13 cellular contexts compared by ENCODE assay signal in the genomic region with DNA sequence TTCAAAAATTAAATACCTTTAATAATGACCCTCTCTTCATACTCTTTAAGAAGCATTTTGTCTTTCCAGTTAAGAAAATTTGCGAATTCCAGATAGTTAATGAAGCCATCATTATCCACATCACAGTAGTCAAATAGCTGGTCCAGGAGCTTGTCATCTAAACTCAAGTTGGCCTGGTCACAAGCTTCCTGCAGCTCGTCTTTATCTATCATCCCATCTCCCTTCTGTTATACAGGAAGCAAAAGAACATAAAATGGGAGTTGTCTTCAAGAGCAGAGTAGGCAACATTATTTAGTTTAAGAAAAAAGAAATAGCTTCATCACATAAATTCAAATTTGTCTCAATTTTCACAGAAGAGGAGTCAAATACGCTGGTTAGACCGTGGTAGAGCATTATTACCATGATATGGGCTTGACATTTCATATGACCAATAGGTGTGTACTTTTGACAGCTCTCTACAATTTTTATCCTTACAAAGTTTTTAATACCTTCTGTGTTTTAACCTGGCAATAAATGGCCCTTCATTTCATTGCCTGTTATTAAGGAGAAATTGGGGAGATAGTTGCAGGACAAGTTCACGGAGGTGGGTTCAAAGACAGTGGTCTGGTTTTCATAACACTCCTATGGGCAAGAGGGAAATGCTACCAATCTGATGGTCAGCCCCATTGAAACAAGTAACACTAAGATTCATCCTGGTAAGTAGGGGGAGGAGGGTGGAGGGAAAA. TPM values are rescaled to one million over a fixed set of nuclear protein-coding genes. Genes with fewer than 3 reads are reported as not detected.
DNase-seq lines count a peak whose midpoint lies in the region; ATAC-seq, FAIRE-seq and TF ChIP-seq lines count a peak whose summit lies in the region.
"Had no signal": no experiment of that assay in that cellular context is flagged by ENCODE, and none has a peak within 500 bp of the region (broad histone marks: within the 10 kb centered on the region; RNA-seq: fewer than 3 reads in every experiment).

No MANE protein-coding gene starts in this region.

- WGBS in right lobe of liver (ENCODE audit: insufficient coverage, low coverage, low lambda C conversion rate, missing lambda C conversion rate) = 84% methylated on average over 5 of the region's 5 CpGs

- TF ChIP-seq CTCF in HEK293 (tag by site-specific recombination; IDR thresholded peaks at IDR 0.05) (no peak), breast epithelium (IDR thresholded peaks at IDR 0.05) (no peak), right lobe of liver (IDR thresholded peaks at IDR 0.05) (no peak)

- POLR2A ChIA-PET in HEK293 (lab: Yijun Ruan, JAX) = no interaction called here

- FAIRE-seq in HTR-8/SVneo (lab: Jason Lieb, UNC) = no peak
- FAIRE-seq: GM12891 had no signal

- CTCF ChIA-PET in HEK293 (lab: Yijun Ruan, JAX) = interaction anchor here (0.5 to 1.6 kb wide), 7 partner anchors 9 to 772 kb away, joined by 3 to 6 read pairs (median 3); a partner anchor contains a TSS

- ATAC-seq in right lobe of liver = no peak

- H3K9ac ChIP-seq in stomach smooth muscle (ENCODE audit: low read length in 2 of 2) = no peak overlapping the region

- H3K4me3 ChIP-seq in HEK293 (ENCODE audit: low read depth, low read length) (no peak overlapping the region), breast epithelium (peak overlapping the region in 1 of 3 donors; percentile 52), stomach smooth muscle (ENCODE audit: low read length in 2 of 2) (peak overlapping the region; percentile 12 to 24), right lobe of liver (no peak overlapping the region)
- H3K4me3 ChIP-seq: pancreas had no signal

- H3K27ac ChIP-seq in HEK293 (ENCODE audit: extremely low read depth, low read depth, low read length) (peak overlapping the region; percentile 59), breast epithelium (peak overlapping the region; percentile 42 to 59), stomach smooth muscle (ENCODE audit: low read length) (peak overlapping the region; percentile 41), right lobe of liver (no peak overlapping the region)

- H3K36me3 ChIP-seq in HEK293 (ENCODE audit: control insufficient read depth in 2 of 2, insufficient read depth in 1 of 2, low read length in 2 of 2) (no peaks in the 10 kb centered on the region), breast epithelium (no peaks in the 10 kb centered on the region), stomach smooth muscle (ENCODE audit: control insufficient read depth in 2 of 2, insufficient read depth in 2 of 2, low read length in 2 of 2) (no peaks in the 10 kb centered on the region), right lobe of liver (no peaks in the 10 kb centered on the region)
- H3K36me3 ChIP-seq: pancreas had no signal

- no peaks in the 10 kb centered on the region for H3K9me3 ChIP-seq in HEK293 (ENCODE audit: control insufficient read depth, insufficient read depth, low read depth, low read length)
- H3K9me3 ChIP-seq in breast epithelium = no peaks in the 10 kb centered on the region
- H3K9me3 ChIP-seq in stomach smooth muscle (ENCODE audit: control insufficient read depth in 2 of 2, low read length in 2 of 2) = no peaks in the 10 kb centered on the region
- H3K9me3 ChIP-seq in right lobe of liver = no peaks in the 10 kb centered on the region
- H3K9me3 ChIP-seq: pancreas had no signal

- no peaks in the 10 kb centered on the region for H3K27me3 ChIP-seq in breast epithelium
- H3K27me3 ChIP-seq in stomach smooth muscle (ENCODE audit: control insufficient read depth in 1 of 2, insufficient read depth in 2 of 2, low read length in 2 of 2) = no peaks in the 10 kb centered on the region
- no peaks in the 10 kb centered on the region for H3K27me3 ChIP-seq in right lobe of liver
- H3K27me3 ChIP-seq: pancreas had no signal

- intact Hi-C loops in breast epithelium (cut with DNase I; ENCODE audit: low total_unique reads) (no loop called here), right lobe of liver (cut with DNase I) (no loop called here)

- TF ChIP-seq POLR2A in breast epithelium (IDR thresholded peaks at IDR 0.05) = no peak
- no peak for TF ChIP-seq POLR2A in right lobe of liver (IDR thresholded peaks at IDR 0.05)

- DNase-seq in breast epithelium (ENCODE audit: low spot score in 2 of 2) (no peak), kidney tubule cell (ENCODE audit: low spot score) (peak; percentile 19), right lobe of liver (no peak), NCI-H774 (lab: John Stamatoyannopoulos, UW) (no peak), HTR-8/SVneo (ENCODE audit: insufficient read length, low spot score) (no peak), amniotic stem cell (lab: John Stamatoyannopoulos, UW) (no peak)
- DNase-seq: effector CD4-positive, alpha-beta T cell; immature natural killer cell; NCI-H1694 had no signal

- H3K4me1 ChIP-seq in HEK293 (ENCODE audit: control insufficient read depth, insufficient read depth, low read length) (peaks cover 11% of the 10 kb centered on the region), breast epithelium (no peaks in the 10 kb centered on the region), stomach smooth muscle (ENCODE audit: control insufficient read depth, insufficient read depth, low read length) (peaks cover 9% of the 10 kb centered on the region), right lobe of liver (no peaks in the 10 kb centered on the region)
- H3K4me1 ChIP-seq: pancreas had no signal

TF ChIP-seq in HEK293, 187 proteins besides CTCF, POLR2A, EP300 and RAD21:
- TF ChIP-seq ZNF324 (tag by site-specific recombination; IDR thresholded peaks at IDR 0.05) (no peak), ZNF621 (tag by site-specific recombination; IDR thresholded peaks at IDR 0.05) (no peak), ZNF175 (tag by site-specific recombination; IDR thresholded peaks at IDR 0.05) (no peak), ZNF112 (tag by site-specific recombination; IDR thresholded peaks at IDR 0.05) (no peak), SALL2 (tag by site-specific recombination; IDR thresholded peaks at IDR 0.05; ENCODE audit: borderline replicate concordance) (no peak), ZNF561 (tag by site-specific recombination; IDR thresholded peaks at IDR 0.05; ENCODE audit: borderline replicate concordance) (no peak), MYNN (tag by site-specific recombination; IDR thresholded peaks at IDR 0.05; ENCODE audit: borderline replicate concordance) (no peak), ZNF248 (tag by site-specific recombination; IDR thresholded peaks at IDR 0.05) (no peak), ZNF623 (tag by site-specific recombination; IDR thresholded peaks at IDR 0.05) (no peak), ZNF560 (tag by site-specific recombination; IDR thresholded peaks at IDR 0.05; ENCODE audit: borderline replicate concordance) (no peak), ZNF138 (tag by site-specific recombination; IDR thresholded peaks at IDR 0.05; ENCODE audit: borderline replicate concordance) (no peak), ZSCAN23 (tag by site-specific recombination; IDR thresholded peaks at IDR 0.05) (no peak), ZNF654 (tag by site-specific recombination; IDR thresholded peaks at IDR 0.05; ENCODE audit: low read depth) (no peak), ZNF544 (tag by site-specific recombination; IDR thresholded peaks at IDR 0.05) (no peak), ZNF670 (tag by site-specific recombination; IDR thresholded peaks at IDR 0.05; ENCODE audit: low read depth) (no peak), KLF9 (tag by site-specific recombination; IDR thresholded peaks at IDR 0.05; ENCODE audit: low read depth) (no peak), ZSCAN30 (tag by site-specific recombination; IDR thresholded peaks at IDR 0.05) (no peak), ZFHX2 (tag by site-specific recombination; conservative IDR thresholded peaks at IDR 0.05) (no peak)

RNA-seq across cellular contexts. Expression of a gene that starts 45.4 kb away (rescaled TPM):
- total RNA-seq in breast epithelium (1 to 10 TPM in 2 of 3 donors, not detected in 1; 1.3 to 2.6 TPM), right lobe of liver (1 to 10 TPM in 1 of 6 experiments, under 1 TPM in 1, not detected in 4; 0.70 to 1.3 TPM)

RNA-seq across cellular contexts. Expression of a gene that starts 58.3 kb away (rescaled TPM):
- 10 to 100 TPM; 72.8 to 97.2 (median 82.9) TPM for total RNA-seq in breast epithelium
- total RNA-seq in right lobe of liver = 10 to 100 TPM; 23.9 to 44.1 (median 30.8) TPM

Comparison
In these comparisons a context has a peak if more than half of its experiments do, and no peak if none do; other contexts are left out.
1. H3K27ac ChIP-seq: peak in HEK293 (single experiment), breast epithelium (2 of 2) and stomach smooth muscle (single experiment); none in right lobe of liver (0 of 3).
2. H3K4me3 ChIP-seq: peak in stomach smooth muscle (2 of 2); none in HEK293 (single experiment) and right lobe of liver (0 of 3).